8 cellular contexts compared by ENCODE assay signal in the genomic region with DNA sequence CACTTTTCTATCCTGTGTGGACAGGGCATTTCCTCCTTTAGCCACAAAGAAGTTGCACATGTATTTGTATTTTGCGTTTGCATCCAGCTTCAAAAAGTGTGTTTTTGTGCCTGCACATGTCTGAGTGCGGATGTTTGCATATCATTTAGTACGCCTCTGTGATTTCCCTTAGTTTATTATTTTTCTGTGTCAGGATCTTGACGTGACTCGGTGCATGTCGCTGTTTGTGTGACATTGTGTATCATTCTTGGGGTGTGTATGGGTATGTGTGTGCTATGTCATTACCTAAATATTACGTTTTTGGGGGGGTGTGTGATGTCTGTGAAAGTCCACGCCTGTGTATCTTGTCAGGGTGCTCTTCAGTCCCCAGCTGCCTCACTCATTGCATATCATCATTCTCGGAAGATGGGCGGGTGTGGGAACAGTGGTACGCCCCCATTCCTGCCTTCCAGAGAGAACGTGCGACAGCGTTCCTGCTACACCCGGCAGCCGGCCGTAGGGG. TPM values are rescaled to one million over a fixed set of nuclear protein-coding genes. Genes with fewer than 3 reads are reported as not detected.
DNase-seq lines count a peak whose midpoint lies in the region; ATAC-seq and TF ChIP-seq lines count a peak whose summit lies in the region.

No MANE protein-coding gene starts in this region.

- H3K36me3 ChIP-seq in breast epithelium (no peaks in the 10 kb centered on the region), mucosa of descending colon (ENCODE audit: low read depth) (no peaks in the 10 kb centered on the region)

- H3K4me1 ChIP-seq in breast epithelium (peaks cover 0 to 4% of the 10 kb centered on the region in 2 donors), mucosa of descending colon (ENCODE audit: low read depth) (peaks cover 19% of the 10 kb centered on the region)

- TF ChIP-seq POLR2A in breast epithelium (IDR thresholded peaks at IDR 0.05): no peak

- peak overlapping the region; percentile 75 for H3K4me3 ChIP-seq in AG09309 (ENCODE audit: control insufficient read depth, low read depth, low read length)
- H3K4me3 ChIP-seq in HL-60 (replicated peaks; ENCODE audit: insufficient read depth, low read length): peak overlapping the region; percentile 82
- H3K4me3 ChIP-seq in breast epithelium: peak overlapping the region; percentile 74 to 99 (median 95)
- H3K4me3 ChIP-seq in mucosa of descending colon: peak overlapping the region; percentile 76

- no peak for DNase-seq in AG09309 (ENCODE audit: low read depth)
- DNase-seq in HL-60 (ENCODE audit: low read depth in 1 of 2, low spot score in 1 of 2): no peak
- no peak for DNase-seq in breast epithelium (ENCODE audit: low spot score in 2 of 2)
- DNase-seq in mucosa of descending colon: no peak
- no peak for DNase-seq in activated CD4-positive, CD25-positive, alpha-beta regulatory T cell (lab: John Stamatoyannopoulos, UW)

- ATAC-seq in mucosa of descending colon: peak; percentile 1
- ATAC-seq in HG03159 (IDR thresholded peaks at IDR 0.05; ENCODE audit: unreplicated experiment): no peak
- ATAC-seq in HG03432 (IDR thresholded peaks at IDR 0.05; ENCODE audit: unreplicated experiment): no peak
- ATAC-seq in GM19397 (IDR thresholded peaks at IDR 0.05; ENCODE audit: unreplicated experiment): no peak

- TF ChIP-seq CTCF in AG09309 (IDR thresholded peaks at IDR 0.05; ENCODE audit: control insufficient read depth, insufficient read depth, low read depth, low read length, missing control alignments) (no peak), HL-60 (IDR thresholded peaks at IDR 0.05; ENCODE audit: insufficient read depth, low read length) (no peak), breast epithelium (IDR thresholded peaks at IDR 0.05) (no peak), mucosa of descending colon (IDR thresholded peaks at IDR 0.05) (no peak)

- intact Hi-C loops in breast epithelium (cut with DNase I; ENCODE audit: low total_unique reads) (no loop called here), mucosa of descending colon (cut with DNase I, micrococcal nuclease) (no loop called here)

- H3K27ac ChIP-seq in HL-60 (replicated peaks) (no peak overlapping the region), breast epithelium (peak overlapping the region; percentile 98 to 100)

- no peaks in the 10 kb centered on the region for H3K27me3 ChIP-seq in HL-60 (ENCODE audit: insufficient read depth, poor library complexity, severe bottlenecking)
- no peaks in the 10 kb centered on the region for H3K27me3 ChIP-seq in breast epithelium

- H3K9me3 ChIP-seq in breast epithelium (no peaks in the 10 kb centered on the region), mucosa of descending colon (no peaks in the 10 kb centered on the region)

RNA-seq across cellular contexts. Expression of a gene that starts 0.4 kb away (rescaled TPM):
- total RNA-seq in breast epithelium: 10 to 100 TPM; 86.3 to 95.4 (median 95.0) TPM
- total RNA-seq in mucosa of descending colon: 10 to 100 TPM; 42.1 to 85.1 (median 44.5) TPM

RNA-seq across cellular contexts. Expression of a gene that starts 41.9 kb away (rescaled TPM):
- total RNA-seq in breast epithelium: 1 to 10 TPM in 1 of 3 donors, under 1 TPM in 1, not detected in 1; 0.33 to 1.0 TPM
- 1 to 10 TPM; 2.5 to 9.0 (median 5.1) TPM for total RNA-seq in mucosa of descending colon

RNA-seq across cellular contexts. Expression of a gene that starts 47.7 kb away (rescaled TPM):
- total RNA-seq in breast epithelium: 100 to 1,000 TPM; 213 to 349 (median 279) TPM
- 100 to 1,000 TPM; 112 to 165 (median 136) TPM for total RNA-seq in mucosa of descending colon

RNA-seq across cellular contexts. Expression of a gene that starts 48.5 kb away (rescaled TPM):
- 10 to 100 TPM in 1 of 3 donors, 1 to 10 TPM in 1, not detected in 1; 8.6 to 35.4 TPM for total RNA-seq in breast epithelium
- 10 to 100 TPM in 2 of 3 donors, 1 to 10 TPM in 1; 5.6 to 23.7 (median 10.2) TPM for total RNA-seq in mucosa of descending colon

RNA-seq across cellular contexts. Expression of a gene that starts 53.7 kb away (rescaled TPM):
- total RNA-seq in breast epithelium (1 to 10 TPM in 1 of 3 donors, under 1 TPM in 2; 0.32 to 1.3 (median 0.73) TPM), mucosa of descending colon (under 1 TPM; 0.58 to 0.98 (median 0.94) TPM)
